16 cellular contexts compared by ENCODE assay signal in genomic region chr6:125899726-125900182, GRCh38. TPM values are rescaled to one million over a fixed set of nuclear protein-coding genes. Genes with fewer than 3 reads are reported as not detected.
DNase-seq lines count a peak whose midpoint lies in the region; ATAC-seq, FAIRE-seq and TF ChIP-seq lines count a peak whose summit lies in the region.
"Had no signal": no experiment of that assay in that cellular context is flagged by ENCODE, and none has a peak within 500 bp of the region (broad histone marks: within the 10 kb centered on the region; RNA-seq: fewer than 3 reads in every experiment).

No MANE protein-coding gene starts in this region.

- TF ChIP-seq CTCF in stomach (IDR thresholded peaks at IDR 0.05), result peak in 1 of 7 experiments; percentile 7

- TF ChIP-seq POLR2A in stomach (IDR thresholded peaks at IDR 0.05), result no peak
- no peak for TF ChIP-seq POLR2A in GM12892 (IDR thresholded peaks at IDR 0.05; ENCODE audit: low read depth, low read length)

- intact Hi-C loops in stomach (cut with DNase I; ENCODE audit: low total_unique reads), result no loop called here

- H3K27ac ChIP-seq in stomach, result peak overlapping the region in 3 of 5 donors; percentile 41 to 56 (median 48)
- H3K27ac ChIP-seq: HL-60 had no signal

- ATAC-seq in GM18909 (IDR thresholded peaks at IDR 0.05; ENCODE audit: poor library complexity, unreplicated experiment) (peak; percentile 59), GM18868 (IDR thresholded peaks at IDR 0.05; ENCODE audit: unreplicated experiment) (no peak)

- WGBS in stomach, 5 donors, result 24 to 47% (median 33%) methylated on average over 2 of the region's 2 CpGs

- H3K9me3 ChIP-seq in stomach, result no peaks in the 10 kb centered on the region

- DNase-seq in NCI-H82 treated with DMSO at 0.1 percent for 48 hours (lab: John Stamatoyannopoulos, UW; ENCODE audit: unreplicated experiment), result peak; percentile 95
- peak; percentile 72 for DNase-seq in kidney glomerular epithelial cell (lab: John Stamatoyannopoulos, UW)
- no peak for DNase-seq in stomach
- no peak for DNase-seq in GM12892 (ENCODE audit: insufficient read length)
- DNase-seq in activated T-cell treated with anti-CD3 and anti-CD28 coated beads for 4 hours, result no peak
- DNase-seq: activated CD4-positive, alpha-beta T cell treated with anti-CD3 and anti-CD28 coated beads for 4 hours; DMS79; hippocampal formation; Karpas-422; NCI-H1417; NCI-H345 had no signal

- FAIRE-seq in GM12892 (lab: Jason Lieb, UNC), result no peak
- FAIRE-seq: bronchial epithelial cell had no signal

- H3K4me3 ChIP-seq in stomach, result no peak overlapping the region
- H3K4me3 ChIP-seq: lung had no signal

- peaks cover 10 to 47% (median 34%) of the 10 kb centered on the region in 4 donors for H3K36me3 ChIP-seq in stomach

- peaks cover 0 to 25% (median 4%) of the 10 kb centered on the region in 4 donors for H3K4me1 ChIP-seq in stomach

- H3K27me3 ChIP-seq in stomach, result no peaks in the 10 kb centered on the region

- TF ChIP-seq EP300 in stomach (IDR thresholded peaks at IDR 0.05), result no peak

RNA-seq across cellular contexts. Expression of gene HINT3, which starts 56.8 kb away (rescaled TPM):
- 10 to 100 TPM in 4 of 5 donors, 1 to 10 TPM in 1; 9.9 to 36.0 (median 24.3) TPM for total RNA-seq in stomach
- 10 to 100 TPM in 2 of 3 donors, 1 to 10 TPM in 1; 9.3 to 28.9 (median 17.6) TPM for polyA plus RNA-seq in stomach
- polyA plus RNA-seq in GM12892 (2012; ENCODE audit: missing spikeins), result 9.6 TPM

Comparison
In these comparisons a context has a peak if more than half of its experiments do, and no peak if none do; other contexts are left out.
1. DNase-seq: peak in NCI-H82 treated with DMSO at 0.1 percent for 48 hours (single experiment) and kidney glomerular epithelial cell (single experiment); none in stomach (single experiment), GM12892 (single experiment) and activated T-cell treated with anti-CD3 and anti-CD28 coated beads for 4 hours (single experiment).